34 cellular contexts compared by ENCODE assay signal in the genomic region with DNA sequence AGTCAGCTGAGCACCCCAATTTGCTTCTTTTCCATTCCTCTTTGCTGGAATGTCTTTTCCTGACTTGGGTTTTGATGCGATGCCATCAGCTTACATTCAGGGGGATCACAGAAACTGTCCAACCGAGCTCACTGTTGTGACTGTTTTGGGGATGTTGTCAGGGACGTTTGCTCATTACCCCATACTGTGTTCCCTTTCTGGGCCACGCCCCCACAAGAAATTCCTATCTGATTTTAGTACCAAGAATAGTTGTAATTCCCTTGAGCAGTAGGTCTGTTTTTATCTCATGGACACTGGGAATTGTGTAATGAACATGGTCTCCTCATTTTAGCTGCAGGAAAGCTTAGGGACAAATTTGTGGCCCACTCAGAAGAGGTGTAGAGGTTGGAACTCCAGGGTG. TPM values are rescaled to one million over a fixed set of nuclear protein-coding genes. Genes with fewer than 3 reads are reported as not detected.
"Had no signal": no experiment of that assay in that cellular context is flagged by ENCODE, and none has a peak within 500 bp of the region (broad histone marks: within the 10 kb centered on the region; RNA-seq: fewer than 3 reads in every experiment).

No MANE protein-coding gene starts in this region.

- H3K27me3 ChIP-seq: SJSA1 had no signal

- H3K4me3 Mint-ChIP-seq: activated CD4-positive, alpha-beta memory T cell treated with anti-CD3 and anti-CD28 coated beads for 36 hours; activated naive CD4-positive, alpha-beta T cell treated with anti-CD3 and anti-CD28 coated beads, Interleukin-2, amount 10 ng/mL, durations not matched to agents 7 days and 5 days; activated naive CD8-positive, alpha-beta T cell; activated naive CD8-positive, alpha-beta T cell treated with anti-CD3 and anti-CD28 coated beads, Interleukin-2, amount 50 U/mL, for 24 hours; activated T-cell treated with anti-CD3 and anti-CD28 coated beads, Interleukin-2, amount 50 U/mL, for 4 hours; T-helper 1 cell treated with Interleukin-12 subunit alpha and Interleukin-12 subunit beta and Interleukin-4 antibody, amounts not matched to agents 30 μg/mL and 1 μg/mL, for 36 hours; T-helper 2 cell treated with Interferon-gamma antibody and Interleukin-4, amounts not matched to agents 5 μg/mL and 100 μg/mL, for 36 hours had no signal

- H3K9ac ChIP-seq: SK-N-SH had no signal

- H3K9me3 Mint-ChIP-seq: activated CD4-positive, alpha-beta memory T cell treated with anti-CD3 and anti-CD28 coated beads for 36 hours; activated naive CD4-positive, alpha-beta T cell treated with anti-CD3 and anti-CD28 coated beads, Interleukin-2, amount 10 ng/mL, durations not matched to agents 7 days and 5 days; activated naive CD8-positive, alpha-beta T cell treated with anti-CD3 and anti-CD28 coated beads, Interleukin-2, amount 50 U/mL, for 24 hours; activated T-cell treated with anti-CD3 and anti-CD28 coated beads, Interleukin-2, amount 50 U/mL, for 4 hours; activated T-helper 1 cell treated with anti-CD3 and anti-CD28 coated beads, Interleukin-12 subunit alpha, Interleukin-12 subunit beta, Interleukin-2, Interleukin-4 antibody, amounts not matched to agents 30 ng/mL and 10 ng/mL and 1 ng/mL, durations not matched to agents 14 hours and 24 hours and 36 hours; T-helper 1 cell treated with Interleukin-12 subunit alpha and Interleukin-12 subunit beta and Interleukin-4 antibody, amounts not matched to agents 30 μg/mL and 1 μg/mL, for 36 hours; T-helper 2 cell treated with Interferon-gamma antibody and Interleukin-4, amounts not matched to agents 5 μg/mL and 100 μg/mL, for 36 hours had no signal

- H3K27ac Mint-ChIP-seq: activated CD4-positive, alpha-beta memory T cell treated with anti-CD3 and anti-CD28 coated beads for 36 hours; activated naive CD4-positive, alpha-beta T cell treated with anti-CD3 and anti-CD28 coated beads, Interleukin-2, amount 10 ng/mL, durations not matched to agents 7 days and 5 days; activated naive CD8-positive, alpha-beta T cell; activated naive CD8-positive, alpha-beta T cell treated with anti-CD3 and anti-CD28 coated beads, Interleukin-2, amount 50 U/mL, for 24 hours; activated T-helper 1 cell treated with anti-CD3 and anti-CD28 coated beads, Interleukin-12 subunit alpha, Interleukin-12 subunit beta, Interleukin-2, Interleukin-4 antibody, amounts not matched to agents 30 ng/mL and 10 ng/mL and 1 ng/mL, durations not matched to agents 14 hours and 24 hours and 36 hours; brain; T-helper 1 cell treated with Interleukin-12 subunit alpha and Interleukin-12 subunit beta and Interleukin-4 antibody, amounts not matched to agents 30 μg/mL and 1 μg/mL, for 36 hours; T-helper 2 cell treated with Interferon-gamma antibody and Interleukin-4, amounts not matched to agents 5 μg/mL and 100 μg/mL, for 36 hours had no signal

- H3K9me3 ChIP-seq: Peyer's patch, SJSA1, SK-N-SH had no signal

- H3K36me3 Mint-ChIP-seq: activated CD4-positive, alpha-beta memory T cell treated with anti-CD3 and anti-CD28 coated beads for 36 hours; brain had no signal

- H3K36me3 ChIP-seq: Peyer's patch had no signal

- H3K27ac ChIP-seq: Peyer's patch, SJSA1 had no signal

- DNase-seq: activated CD4-positive, alpha-beta memory T cell treated with anti-CD3 and anti-CD28 coated beads for 36 hours; activated CD4-positive, alpha-beta T cell treated with anti-CD3 and anti-CD28 coated beads for 4 hours; activated CD4-positive, alpha-beta T cell treated with anti-CD3 and anti-CD28 coated beads, Interleukin-2, amount 50 U/mL, for 1 hour; activated effector memory CD4-positive, alpha-beta T cell treated with Interleukin-2 at 50 U/mL for 16 hours; activated naive CD4-positive, alpha-beta T cell treated with anti-CD3 and anti-CD28 coated beads, Interleukin-2, amount 10 ng/mL, durations not matched to agents 7 days and 5 days; activated naive CD8-positive, alpha-beta T cell treated with anti-CD3 and anti-CD28 coated beads, Interleukin-2, amount 50 U/mL, for 24 hours; activated T-cell treated with anti-CD3 and anti-CD28 coated beads for 4 hours; activated T-cell treated with anti-CD3 and anti-CD28 coated beads, Interleukin-2, amount 50 U/mL, for 4 hours; anterior cingulate cortex; central memory CD4-positive, alpha-beta T cell; NCI-H1105; NCI-H1417 treated with DMSO at 0.1 percent for 48 hours; NCI-H1694; NCI-H1930; NCI-H2081 treated with DMSO at 0.1 percent for 48 hours; NCI-H226; NCI-H446 treated with DMSO at 0.1 percent for 48 hours; NCI-H524; NCI-H69; NCI-H82; PC-3; Peyer's patch; RPMI8226; SHP77 treated with DMSO at 0.1 percent for 48 hours; SK-N-SH had no signal

- ATAC-seq: activated naive CD8-positive, alpha-beta T cell treated with anti-CD3 and anti-CD28 coated beads, Interleukin-2, amount 50 U/mL, for 24 hours; activated T-cell treated with anti-CD3 and anti-CD28 coated beads, Interleukin-2, amount 50 U/mL, for 4 hours; K562; PC-3 had no signal

- H3K4me3 ChIP-seq: K562, Peyer's patch, SJSA1 had no signal

RNA-seq across cellular contexts. Expression of gene NTN1, which starts 2.6 kb away (rescaled TPM):
- polyA plus RNA-seq: K562 had no signal

RNA-seq across cellular contexts. Expression of gene PIK3R5, which starts 53.2 kb away (rescaled TPM):
- total RNA-seq: bronchial epithelial cell, MCF 10A, PC-3, SJSA1 had no signal
- polyA plus RNA-seq: SK-N-SH had no signal
